In genomic region chr1:62407398-62408009, GRCh38 we compare ENCODE assay signal across 8 cellular contexts. TPM values are rescaled to one million over a fixed set of nuclear protein-coding genes. Genes with fewer than 3 reads are reported as not detected.
A peak's percentile ranks its signal among the peaks of the same experiment; 100 is the strongest.
DNase-seq lines count a peak whose midpoint lies in the region; ATAC-seq, FAIRE-seq and TF ChIP-seq lines count a peak whose summit lies in the region.

No MANE protein-coding gene starts in this region.

- no peak overlapping the region for H3K4me3 Mint-ChIP-seq in naive B cell

- TF ChIP-seq CTCF in LNCAP (IDR thresholded peaks at IDR 0.05): peak; percentile 77

- no peaks in the 10 kb centered on the region for H3K9me3 Mint-ChIP-seq in naive B cell

- DNase-seq in RCC 7860 (ENCODE audit: low spot score) (peak; percentile 41), epidermal melanocyte (ENCODE audit: insufficient read length, low spot score) (peak; percentile 51), naive B cell (peak; percentile 16)
- no peak for DNase-seq in activated CD4-positive, CD25-positive, alpha-beta regulatory T cell (lab: John Stamatoyannopoulos, UW)

- H3K27me3 Mint-ChIP-seq in naive B cell: peaks cover 0 to 5% (median 4%) of the 10 kb centered on the region in 3 donors

- H3K4me1 Mint-ChIP-seq in naive B cell: no peaks in the 10 kb centered on the region

- ATAC-seq in naive B cell (ENCODE audit: low read depth in 2 of 2): peak in 1 of 2 donors; percentile 33
- no peak for ATAC-seq in GM21825 (IDR thresholded peaks at IDR 0.05; ENCODE audit: unreplicated experiment)

- no peaks in the 10 kb centered on the region for H3K36me3 Mint-ChIP-seq in naive B cell

- FAIRE-seq in A204.1 (lab: Jason Lieb, UNC) (peak; percentile 97), G401.6 (lab: Jason Lieb, UNC) (peak; percentile 93), RCC 7860 (lab: Jason Lieb, UNC) (peak; percentile 60)

- H3K27ac Mint-ChIP-seq in naive B cell: peak overlapping the region in 1 of 6 donors; percentile 39

RNA-seq across cellular contexts. Expression of gene USP1, which starts 29.3 kb away (rescaled TPM):
- 10 to 100 TPM; 26.0 to 45.8 (median 37.6) TPM for polyA plus RNA-seq in naive B cell (ENCODE audit: low read depth in 6 of 6)

Comparison
In these comparisons a context has a peak if more than half of its experiments do, and no peak if none do; other contexts are left out.
1. DNase-seq: peak in RCC 7860 (single experiment), epidermal melanocyte (single experiment) and naive B cell (single experiment); none in activated CD4-positive, CD25-positive, alpha-beta regulatory T cell (0 of 4).